ENCODE assay signal across 13 cellular contexts in the genomic region with DNA sequence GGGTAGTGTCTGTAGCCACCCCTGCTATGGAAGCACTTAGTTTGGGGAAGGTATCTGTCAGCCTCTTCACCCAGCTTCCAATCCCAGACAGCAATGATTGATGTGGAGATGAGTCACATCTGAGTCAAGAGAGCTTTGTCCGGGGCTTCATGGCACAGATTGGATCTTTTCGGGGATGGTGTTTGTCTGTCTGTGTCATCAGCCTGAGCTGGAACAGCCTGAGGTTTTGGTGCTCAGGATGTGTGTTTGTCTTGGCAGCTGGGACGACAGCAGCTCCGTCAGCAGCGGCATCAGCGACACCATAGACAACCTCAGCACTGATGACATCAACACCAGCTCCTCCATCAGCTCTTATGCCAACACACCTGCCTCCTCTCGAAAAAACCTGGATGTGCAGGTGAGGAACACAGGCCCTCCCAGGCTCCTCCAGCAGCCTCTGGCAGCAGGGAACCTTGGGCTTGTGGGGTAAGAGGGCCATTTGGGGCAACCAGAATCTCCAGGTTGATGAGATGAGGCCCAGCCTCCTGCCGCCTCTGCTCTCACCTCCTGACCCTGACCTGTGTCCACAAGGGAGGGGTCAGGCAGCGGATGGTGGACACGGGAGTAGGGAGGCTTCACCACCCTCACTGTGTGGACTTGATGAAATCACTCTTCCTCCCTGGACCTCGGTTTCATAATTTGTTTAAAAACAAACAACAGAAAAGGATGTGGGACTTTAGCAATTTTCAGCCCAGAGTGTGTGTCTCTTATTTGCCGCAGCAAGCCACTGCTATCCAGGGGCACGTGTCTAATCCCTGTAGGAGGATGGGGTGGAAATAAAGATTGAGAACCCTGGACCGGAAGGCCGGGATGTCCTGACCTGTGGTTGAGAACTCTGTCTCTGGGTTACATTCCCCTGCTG.
DNase-seq lines count a peak whose midpoint lies in the region; ATAC-seq and TF ChIP-seq lines count a peak whose summit lies in the region.
"Had no signal": no experiment of that assay in that cellular context is flagged by ENCODE, and none has a peak within 500 bp of the region (broad histone marks: within the 10 kb centered on the region; RNA-seq: fewer than 3 reads in every experiment).

No MANE protein-coding gene starts in this region.

- no peaks in the 10 kb centered on the region for H3K9me3 ChIP-seq in cardiac muscle cell (ENCODE audit: low read depth)
- H3K9me3 ChIP-seq in Panc1 (ENCODE audit: control insufficient read depth, insufficient read depth, low read depth, low read length): no peaks in the 10 kb centered on the region
- H3K9me3 ChIP-seq in tibial nerve: no peaks in the 10 kb centered on the region

- POLR2A ChIA-PET in Panc1 (lab: Charles Lee): interaction anchor here (0.5 kb wide), 1 partner anchor 1117 kb away, joined by 4 read pairs; no protein-coding TSS in a partner anchor

- peaks cover 0 to 2% (median 0%) of the 10 kb centered on the region in 7 donors for H3K9me3 Mint-ChIP-seq in CD14-positive monocyte
- H3K9me3 Mint-ChIP-seq: dendritic cell treated with granulocyte-macrophage colony-stimulating factor and Interleukin-4, amounts not matched to agents 40 ng/mL and 50 ng/mL, for 4 days; neural crest cell had no signal

- TF ChIP-seq EP300 in tibial nerve (IDR thresholded peaks at IDR 0.05): peak in 1 of 2 donors; percentile 40

- peaks cover 5% of the 10 kb centered on the region for H3K4me1 Mint-ChIP-seq in CD14-positive monocyte

- WGBS in tibial nerve, 2 donors: 53 to 56% methylated on average over 13 to 15 of the region's 15 CpGs

- H3K27me3 ChIP-seq in cardiac muscle cell (no peaks in the 10 kb centered on the region), Panc1 (ENCODE audit: control insufficient read depth, insufficient read depth, low read length) (no peaks in the 10 kb centered on the region), tibial nerve (no peaks in the 10 kb centered on the region)

- H3K36me3 ChIP-seq in cardiac muscle cell: peaks cover 50% of the 10 kb centered on the region
- H3K36me3 ChIP-seq in Panc1 (ENCODE audit: control insufficient read depth, insufficient read depth, low read length): no peaks in the 10 kb centered on the region
- H3K36me3 ChIP-seq in tibial nerve: peaks cover 0 to 40% (median 0%) of the 10 kb centered on the region in 3 donors

- H3K27ac Mint-ChIP-seq in CD14-positive monocyte: no peak overlapping the region
- H3K27ac Mint-ChIP-seq: dendritic cell treated with granulocyte-macrophage colony-stimulating factor and Interleukin-4, amounts not matched to agents 40 ng/mL and 50 ng/mL, for 4 days had no signal

- CTCF ChIA-PET in Panc1 (lab: Charles Lee): no interaction called here

- H3K36me3 Mint-ChIP-seq in CD14-positive monocyte: no peaks in the 10 kb centered on the region

- TF ChIP-seq CTCF in cardiac muscle cell (IDR thresholded peaks at IDR 0.05; ENCODE audit: low read depth, low read length) (no peak), Panc1 (IDR thresholded peaks at IDR 0.05) (no peak), fibroblast of mammary gland (conservative IDR thresholded peaks at IDR 0.05; ENCODE audit: control insufficient read depth, insufficient read depth, low read depth, low read length) (no peak), tibial nerve (IDR thresholded peaks at IDR 0.05) (no peak), CD14-positive monocyte (IDR thresholded peaks at IDR 0.05) (no peak)

- intact Hi-C loops in Right ventricle myocardium inferior (cut with DNase I) (no loop called here), Panc1 (cut with micrococcal nuclease; ENCODE audit: unreplicated experiment) (no loop called here), CD14-positive monocyte (cut with micrococcal nuclease) (no loop called here)

- TF ChIP-seq POLR2A in tibial nerve (IDR thresholded peaks at IDR 0.05): no peak

- in situ Hi-C loops in Panc1 (cut with HindIII; ENCODE audit: low pct_unique_long_range_greater_than_20kb, low sequenced_read_pairs): no loop called here

- H3K4me3 ChIP-seq in cardiac muscle cell (no peak overlapping the region), Panc1 (ENCODE audit: low read depth in 2 of 2, low read length in 2 of 2) (no peak overlapping the region), fibroblast of mammary gland (ENCODE audit: control insufficient read depth, low read depth, low read length) (no peak overlapping the region), tibial nerve (no peak overlapping the region)

- DNase-seq in cardiac muscle cell (ENCODE audit: low read depth in 1 of 2, low spot score in 1 of 2) (peak in 1 of 2 donors; percentile 66), Right ventricle myocardium inferior (ENCODE audit: missing footprints) (no peak), Panc1 (ENCODE audit: low read depth, low spot score) (peak; percentile 80), fibroblast of mammary gland (ENCODE audit: low read depth) (peak; percentile 99), tibial nerve (ENCODE audit: low spot score in 2 of 2) (peak; percentile 29 to 50), CD14-positive monocyte (ENCODE audit: low spot score) (no peak), NCI-H2171 (lab: John Stamatoyannopoulos, UW) (no peak), HuH-7 (ENCODE audit: low spot score) (no peak)
- DNase-seq: activated CD4-positive, CD25-positive, alpha-beta regulatory T cell; stimulated activated naive CD4-positive, alpha-beta T cell treated with Interleukin-2 at 50 U/mL for 16 hours had no signal

- no TSS peak for BruUV-seq in Panc1 (replicated peaks; lab: Mats Ljungman, UMichigan)

- ATAC-seq in Right ventricle myocardium inferior: no peak
- ATAC-seq in Panc1: no peak

- peaks cover 3 to 5% (median 4%) of the 10 kb centered on the region in 3 donors for H3K27me3 Mint-ChIP-seq in CD14-positive monocyte (ENCODE audit: low read depth in 3 of 3)

- peak overlapping the region; percentile 65 for H3K27ac ChIP-seq in cardiac muscle cell
- no peak overlapping the region for H3K27ac ChIP-seq in Panc1 (ENCODE audit: low read length)
- peak overlapping the region in 2 of 4 donors; percentile 52 to 71 for H3K27ac ChIP-seq in tibial nerve
- H3K27ac ChIP-seq: C4-2B had no signal

- H3K4me3 Mint-ChIP-seq in CD14-positive monocyte: no peak overlapping the region
- H3K4me3 Mint-ChIP-seq: dendritic cell treated with granulocyte-macrophage colony-stimulating factor and Interleukin-4, amounts not matched to agents 40 ng/mL and 50 ng/mL, for 4 days; neural crest cell had no signal

- H3K4me1 ChIP-seq in cardiac muscle cell (ENCODE audit: low read depth) (peaks cover 73% of the 10 kb centered on the region), Panc1 (ENCODE audit: control insufficient read depth, insufficient read depth, low read length) (no peaks in the 10 kb centered on the region), tibial nerve (peaks cover 0 to 25% (median 0%) of the 10 kb centered on the region in 4 donors)

Comparison
In these comparisons a context has a peak if more than half of its experiments do, and no peak if none do; other contexts are left out.
1. DNase-seq: peak in Panc1 (single experiment), fibroblast of mammary gland (single experiment) and tibial nerve (2 of 2); none in Right ventricle myocardium inferior (single experiment), CD14-positive monocyte (single experiment), NCI-H2171 (single experiment) and HuH-7 (single experiment).